Comparison of ENCODE assay signal across 8 cellular contexts in the genomic region with DNA sequence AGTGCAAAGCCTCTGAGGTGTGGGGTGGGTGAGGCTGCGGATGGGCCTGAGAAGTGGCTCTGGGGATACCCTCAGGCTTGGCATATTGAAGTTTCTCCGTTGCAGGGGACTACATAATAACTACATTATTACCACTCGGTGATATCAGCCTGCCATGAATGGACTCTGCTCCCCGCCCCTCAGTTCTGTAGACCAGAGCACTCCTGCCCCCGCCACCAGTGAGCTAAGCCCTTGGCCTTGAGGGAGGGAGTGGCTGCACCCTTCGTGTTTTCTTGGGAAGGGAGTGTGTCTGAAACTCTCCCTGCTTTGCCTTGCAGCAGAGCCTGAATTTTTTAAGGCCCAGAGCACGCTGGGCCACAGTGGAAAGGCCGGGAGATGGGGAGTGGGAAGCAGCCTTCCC. TPM values are rescaled to one million over a fixed set of nuclear protein-coding genes. Genes with fewer than 3 reads are reported as not detected.
DNase-seq lines count a peak whose midpoint lies in the region; ATAC-seq and TF ChIP-seq lines count a peak whose summit lies in the region.

No MANE protein-coding gene starts in this region.

- H3K36me3 ChIP-seq in left lung, result no peaks in the 10 kb centered on the region
- no peaks in the 10 kb centered on the region for H3K36me3 ChIP-seq in thyroid gland

- H3K27me3 ChIP-seq in left lung, result no peaks in the 10 kb centered on the region
- no peaks in the 10 kb centered on the region for H3K27me3 ChIP-seq in thyroid gland

- H3K36me3 Mint-ChIP-seq in activated T-cell treated with anti-CD3 and anti-CD28 coated beads, Interleukin-2, amount 50 U/mL, for 4 hours (ENCODE audit: insufficient read depth), result peaks cover 11% of the 10 kb centered on the region

- H3K9me3 Mint-ChIP-seq in activated T-cell treated with anti-CD3 and anti-CD28 coated beads, Interleukin-2, amount 50 U/mL, for 4 hours, result no peaks in the 10 kb centered on the region

- H3K27me3 Mint-ChIP-seq in activated T-cell treated with anti-CD3 and anti-CD28 coated beads, Interleukin-2, amount 50 U/mL, for 4 hours (ENCODE audit: low read depth), result no peaks in the 10 kb centered on the region

- H3K4me1 ChIP-seq in left lung (peaks cover 16 to 75% of the 10 kb centered on the region in 2 donors), thyroid gland (peaks cover 36 to 54% of the 10 kb centered on the region in 2 donors)

- peak overlapping the region; percentile 91 for H3K4me3 Mint-ChIP-seq in activated T-cell treated with anti-CD3 and anti-CD28 coated beads, Interleukin-2, amount 50 U/mL, for 4 hours

- TF ChIP-seq CTCF in left lung (IDR thresholded peaks at IDR 0.05) (no peak), thyroid gland (IDR thresholded peaks at IDR 0.05) (no peak)

- TF ChIP-seq POLR2A in thyroid gland (IDR thresholded peaks at IDR 0.05), result no peak

- intact Hi-C loops in left lung (cut with DNase I), result loop anchor here in 1 of 2 donors (10.0 kb wide), 2 partner anchors 47 to 53 kb away; no protein-coding TSS in a partner anchor
- intact Hi-C loops in thyroid gland (cut with DNase I), result loop anchor here (5.0 to 10.0 kb wide), 2 partner anchors 49 to 73 kb away; no protein-coding TSS in a partner anchor

- ATAC-seq in activated T-cell treated with anti-CD3 and anti-CD28 coated beads, Interleukin-2, amount 50 U/mL, for 4 hours, result no peak
- ATAC-seq in left lung, result peak; percentile 9

- H3K9me3 ChIP-seq in left lung, result no peaks in the 10 kb centered on the region
- no peaks in the 10 kb centered on the region for H3K9me3 ChIP-seq in thyroid gland

- 70 to 71% methylated on average over 8 of the region's 8 CpGs for WGBS in thyroid gland, 2 donors

- H3K4me3 ChIP-seq in left lung (peak overlapping the region; percentile 60 to 90), thyroid gland (replicated peaks in 1 of 3) (peak overlapping the region in 1 of 3 donors; percentile 74)

- no peak for DNase-seq in activated T-cell treated with anti-CD3 and anti-CD28 coated beads, Interleukin-2, amount 50 U/mL, for 4 hours
- DNase-seq in activated T-cell treated with anti-CD3 and anti-CD28 coated beads, Interleukin-2, amount 50 U/mL, for 1 hour, result no peak
- DNase-seq in activated naive CD4-positive, alpha-beta T cell treated with anti-CD3 and anti-CD28 coated beads, Interleukin-2, amount 50 U/mL, for 16 hours, result peak; percentile 20
- DNase-seq in left lung (peak in 1 of 2 donors; percentile 48), thyroid gland (peak; percentile 28 to 38), SIG-M5 (lab: John Stamatoyannopoulos, UW) (no peak), NOMO-1 (lab: John Stamatoyannopoulos, UW; ENCODE audit: unreplicated experiment in 2 of 2) (no peak), middle frontal gyrus (ENCODE audit: extremely low spot score, low spot score) (no peak)

- peak overlapping the region; percentile 95 to 97 for H3K27ac ChIP-seq in left lung
- H3K27ac ChIP-seq in thyroid gland, result peak overlapping the region in 2 of 3 donors; percentile 91 to 98

- H3K4me1 Mint-ChIP-seq in activated T-cell treated with anti-CD3 and anti-CD28 coated beads, Interleukin-2, amount 50 U/mL, for 4 hours (ENCODE audit: low read depth), result peaks cover 60% of the 10 kb centered on the region

RNA-seq across cellular contexts. Expression of gene ORAI1, which starts 1.7 kb away (rescaled TPM):
- total RNA-seq in activated T-cell treated with anti-CD3 and anti-CD28 coated beads, Interleukin-2, amount 50 U/mL, for 4 hours, result 10 to 100 TPM; 46.2 to 49.8 (median 48.9) TPM
- total RNA-seq in left lung, result 10 to 100 TPM; 25.2 to 39.5 TPM
- total RNA-seq in thyroid gland, result 10 to 100 TPM; 12.7 to 27.1 (median 17.0) TPM

RNA-seq across cellular contexts. Expression of gene MORN3, which starts 41.4 kb away (rescaled TPM):
- total RNA-seq in activated T-cell treated with anti-CD3 and anti-CD28 coated beads, Interleukin-2, amount 50 U/mL, for 4 hours, result 1 to 10 TPM in 2 of 3 donors, under 1 TPM in 1; 0.60 to 1.2 (median 1.2) TPM
- total RNA-seq in left lung, result 1 to 10 TPM in 1 of 2 donors, under 1 TPM in 1; 0.17 to 1.0 TPM
- 1 to 10 TPM in 3 of 4 donors, under 1 TPM in 1; 0.40 to 2.3 (median 1.1) TPM for total RNA-seq in thyroid gland

RNA-seq across cellular contexts. Expression of gene KDM2B, which starts 47.2 kb away (rescaled TPM):
- 10 to 100 TPM; 47.3 to 51.8 (median 48.6) TPM for total RNA-seq in activated T-cell treated with anti-CD3 and anti-CD28 coated beads, Interleukin-2, amount 50 U/mL, for 4 hours
- total RNA-seq in left lung (10 to 100 TPM; 22.9 to 37.1 TPM), thyroid gland (10 to 100 TPM; 15.5 to 32.1 (median 21.2) TPM)

Comparison
In these comparisons a context has a peak if more than half of its experiments do, and no peak if none do; other contexts are left out.
1. DNase-seq: peak in activated naive CD4-positive, alpha-beta T cell treated with anti-CD3 and anti-CD28 coated beads, Interleukin-2, amount 50 U/mL, for 16 hours (single experiment) and thyroid gland (2 of 2); none in activated T-cell treated with anti-CD3 and anti-CD28 coated beads, Interleukin-2, amount 50 U/mL, for 4 hours (single experiment), activated T-cell treated with anti-CD3 and anti-CD28 coated beads, Interleukin-2, amount 50 U/mL, for 1 hour (single experiment), SIG-M5 (single experiment), NOMO-1 (0 of 2) and middle frontal gyrus (single experiment).